ENCODE assay signal across 10 cellular contexts in genomic region chr1:235597867-235598553, GRCh38. TPM values are rescaled to one million over a fixed set of nuclear protein-coding genes. Genes with fewer than 3 reads are reported as not detected.
DNase-seq lines count a peak whose midpoint lies in the region; ATAC-seq and TF ChIP-seq lines count a peak whose summit lies in the region.
"Had no signal": no experiment of that assay in that cellular context is flagged by ENCODE, and none has a peak within 500 bp of the region (broad histone marks: within the 10 kb centered on the region; RNA-seq: fewer than 3 reads in every experiment).

No MANE protein-coding gene starts in this region.

- TF ChIP-seq CTCF in HEK293 (tag by site-specific recombination; IDR thresholded peaks at IDR 0.05) = peak; percentile 27; the same call in 1 of the 2 replicates

- no peaks in the 10 kb centered on the region for H3K36me3 ChIP-seq in HEK293 (ENCODE audit: control insufficient read depth in 2 of 2, insufficient read depth in 1 of 2, low read length in 2 of 2)
- H3K36me3 ChIP-seq: uterus had no signal

- POLR2A ChIA-PET in HEK293 (lab: Yijun Ruan, JAX) = interaction anchor here (0.7 kb wide), 2 partner anchors 9 to 131 kb away, joined by 3 to 7 read pairs; no protein-coding TSS in a partner anchor

- no peaks in the 10 kb centered on the region for H3K4me1 ChIP-seq in HEK293 (ENCODE audit: control insufficient read depth, insufficient read depth, low read length)
- H3K4me1 ChIP-seq: uterus had no signal

- intact Hi-C loops in sciatic nerve (cut with DNase I) = no loop called here

- no peaks in the 10 kb centered on the region for H3K9me3 ChIP-seq in HEK293 (ENCODE audit: control insufficient read depth, insufficient read depth, low read depth, low read length)
- H3K9me3 ChIP-seq: uterus had no signal

- no peak for ATAC-seq in sciatic nerve
- ATAC-seq in HG02588 (IDR thresholded peaks at IDR 0.05; ENCODE audit: unreplicated experiment) = no peak
- no peak for ATAC-seq in HG03039 (IDR thresholded peaks at IDR 0.05; ENCODE audit: unreplicated experiment)
- no peak for ATAC-seq in GM21515 (IDR thresholded peaks at IDR 0.05; ENCODE audit: unreplicated experiment)

- no peak overlapping the region for H3K4me3 ChIP-seq in HEK293 (ENCODE audit: low read depth, low read length)
- H3K4me3 ChIP-seq: uterus had no signal

- peak; percentile 58 for DNase-seq in AG08396 (ENCODE audit: low spot score)
- peak; percentile 31 for DNase-seq in SKM-1 (lab: John Stamatoyannopoulos, UW; ENCODE audit: unreplicated experiment)
- DNase-seq in glomerular visceral epithelial cell (ENCODE audit: extremely low spot score) = peak; percentile 36
- no peak for DNase-seq in sciatic nerve (ENCODE audit: low spot score)
- DNase-seq: uterus had no signal

- H3K27ac ChIP-seq in HEK293 (ENCODE audit: extremely low read depth, low read depth, low read length) = no peak overlapping the region
- H3K27ac ChIP-seq: uterus had no signal

- CTCF ChIA-PET in HEK293 (lab: Yijun Ruan, JAX) = interaction anchor here (0.6 to 3.8 kb wide), 26 partner anchors 10 to 1853 kb away, joined by 3 to 20 read pairs (median 4); no protein-coding TSS in a partner anchor

TF ChIP-seq in HEK293, 187 proteins besides CTCF, POLR2A, EP300 and RAD21:
- TF ChIP-seq ZNF121 (tag by site-specific recombination; IDR thresholded peaks at IDR 0.05) (peak; percentile 90), ZFP3 (tag by site-specific recombination; IDR thresholded peaks at IDR 0.05; ENCODE audit: low read depth) (no peak), MYNN (tag by site-specific recombination; IDR thresholded peaks at IDR 0.05; ENCODE audit: borderline replicate concordance) (0 out of 2 replicates have a peak, but pooled peaks have one; percentile 47), IKZF3 (tag by site-specific recombination; IDR thresholded peaks at IDR 0.05) (peak; percentile 70), ZNF132 (tag by site-specific recombination; IDR thresholded peaks at IDR 0.05; ENCODE audit: borderline replicate concordance) (no peak)

RNA-seq across cellular contexts. Expression of gene GNG4, which starts 51.6 kb away (rescaled TPM):
- 4.0 TPM for total RNA-seq in sciatic nerve
- total RNA-seq: pulmonary artery endothelial cell had no signal
